Comparison of ENCODE assay signal across 23 cellular contexts in the genomic region with DNA sequence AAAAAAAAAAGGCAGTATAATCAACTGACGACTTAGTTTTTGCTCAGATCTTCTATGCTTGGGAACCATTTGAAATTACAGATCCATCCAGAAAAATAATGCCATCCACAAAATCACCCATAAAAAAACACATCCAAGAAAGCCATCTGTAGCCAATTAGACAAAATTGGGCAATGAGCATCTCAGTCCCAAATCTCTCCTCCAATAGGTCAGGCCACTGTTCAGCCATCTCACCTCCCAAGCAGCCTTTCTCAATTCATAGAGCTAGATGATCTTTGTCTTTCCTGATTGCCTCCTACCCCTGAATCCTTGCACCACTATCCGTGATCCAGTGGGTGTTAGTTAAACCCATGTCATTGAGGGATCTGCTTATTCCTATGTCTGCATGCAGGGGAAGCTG.
"Had no signal": no experiment of that assay in that cellular context is flagged by ENCODE, and none has a peak within 500 bp of the region (broad histone marks: within the 10 kb centered on the region; RNA-seq: fewer than 3 reads in every experiment).

No MANE protein-coding gene starts in this region.

- H3K9me3 ChIP-seq: adrenal gland, thyroid gland had no signal

- H3K27me3 ChIP-seq: adrenal gland, dorsolateral prefrontal cortex, thyroid gland had no signal

- H3K36me3 ChIP-seq: adrenal gland, thyroid gland had no signal

- H3K4me3 ChIP-seq: adrenal gland, dorsolateral prefrontal cortex, lung, thyroid gland had no signal

- H3K27ac ChIP-seq: adrenal gland, epithelial cell of prostate, thyroid gland, VCaP had no signal

- DNase-seq: activated CD4-positive, CD25-positive, alpha-beta regulatory T cell treated with anti-CD3 and anti-CD28 coated beads, Interleukin-2, amount 50 U/mL, for 72 hours; activated CD8-positive, alpha-beta memory T cell treated with anti-CD3 and anti-CD28 coated beads for 24 hours; activated CD8-positive, alpha-beta memory T cell treated with anti-CD3 and anti-CD28 coated beads, Interleukin-2, amount 50 U/mL, for 48 hours; activated effector memory CD4-positive, alpha-beta T cell treated with anti-CD3 and anti-CD28 coated beads, Interleukin-2, amount 50 U/mL, for 16 hours; activated T-cell treated with anti-CD3 and anti-CD28 coated beads, Interleukin-2, amount 50 U/mL, for 48 hours; dorsolateral prefrontal cortex; hippocampal formation; left colon; midbrain; nephron progenitor cell; occipital lobe; posterior cingulate gyrus; retina; stimulated activated CD4-positive, alpha-beta T cell treated with anti-CD3 and anti-CD28 coated beads, Interleukin-12 subunit alpha, Interleukin-12 subunit beta, amount 100 ng/mL, for 4 hours; stimulated activated CD4-positive, alpha-beta T cell treated with anti-CD3 and anti-CD28 coated beads, Interleukin-1b, Interleukin-23, amount 100 ng/mL, for 48 hours; stimulated activated CD8-positive, alpha-beta memory T cell treated with anti-CD3 and anti-CD28 coated beads, Interleukin-4, amount 100 ng/mL, for 48 hours; stimulated activated naive CD4-positive, alpha-beta T cell; T-helper 2 cell; thyroid gland had no signal
